29 cellular contexts compared by ENCODE assay signal in genomic region chr7:122073635-122074034, GRCh38.
"Had no signal": no experiment of that assay in that cellular context is flagged by ENCODE, and none has a peak within 500 bp of the region (broad histone marks: within the 10 kb centered on the region; RNA-seq: fewer than 3 reads in every experiment).

No MANE protein-coding gene starts in this region.

- H3K27me3 ChIP-seq: colonic mucosa, dorsolateral prefrontal cortex, esophagus muscularis mucosa, esophagus squamous epithelium, foreskin keratinocyte, gastrocnemius medialis, gastroesophageal sphincter, heart left ventricle, heart right ventricle had no signal

- H3K4me1 Mint-ChIP-seq: endodermal cell had no signal

- ATAC-seq: effector memory CD8-positive, alpha-beta T cell; esophagus mucosa; foreskin keratinocyte; gastrocnemius medialis; gastroesophageal sphincter; heart left ventricle; heart right ventricle had no signal

- H3K4me3 ChIP-seq: colonic mucosa, coronary artery, dorsolateral prefrontal cortex, esophagus muscularis mucosa, esophagus squamous epithelium, gastrocnemius medialis, gastroesophageal sphincter, heart left ventricle, heart right ventricle had no signal

- H3K4me1 ChIP-seq: colonic mucosa, esophagus muscularis mucosa, esophagus squamous epithelium, foreskin keratinocyte, gastrocnemius medialis, gastroesophageal sphincter, heart left ventricle, heart right ventricle had no signal

- H3K27ac ChIP-seq: colonic mucosa, coronary artery, dorsolateral prefrontal cortex, epithelial cell of prostate, esophagus muscularis mucosa, esophagus squamous epithelium, foreskin keratinocyte, gastrocnemius medialis, gastroesophageal sphincter, heart left ventricle, heart right ventricle had no signal

- H3K27ac Mint-ChIP-seq: dendritic cell treated with granulocyte-macrophage colony-stimulating factor and Interleukin-4, amounts not matched to agents 40 ng/mL and 50 ng/mL, for 4 days; effector memory CD8-positive, alpha-beta T cell; endodermal cell had no signal

- FAIRE-seq: colon, endometrium, endothelial cell of umbilical vein, frontal cortex had no signal

- H3K27me3 Mint-ChIP-seq: dendritic cell treated with granulocyte-macrophage colony-stimulating factor and Interleukin-4, amounts not matched to agents 40 ng/mL and 50 ng/mL, for 4 days; effector memory CD8-positive, alpha-beta T cell had no signal

- H3K4me3 Mint-ChIP-seq: dendritic cell treated with granulocyte-macrophage colony-stimulating factor and Interleukin-4, amounts not matched to agents 40 ng/mL and 50 ng/mL, for 4 days; effector memory CD8-positive, alpha-beta T cell; endodermal cell had no signal

- H3K36me3 ChIP-seq: colonic mucosa had no signal

- DNase-seq: colonic mucosa; cortex of kidney; dermis blood vessel endothelial cell; dorsolateral prefrontal cortex; effector CD4-positive, alpha-beta T cell; effector CD8-positive, alpha-beta T cell; effector memory CD4-positive, alpha-beta T cell; effector memory CD8-positive, alpha-beta T cell; endodermal cell; erythroblast; esophagus squamous epithelium; foreskin fibroblast; foreskin keratinocyte; foreskin melanocyte; gastrocnemius medialis; glutamatergic neuron; head of caudate nucleus; heart left ventricle; heart right ventricle had no signal

- H3K9me3 ChIP-seq: colonic mucosa, esophagus muscularis mucosa, esophagus squamous epithelium, gastrocnemius medialis, gastroesophageal sphincter, heart left ventricle, heart right ventricle had no signal

- H3K9me3 Mint-ChIP-seq: dendritic cell treated with granulocyte-macrophage colony-stimulating factor and Interleukin-4, amounts not matched to agents 40 ng/mL and 50 ng/mL, for 4 days had no signal
